In the genomic region with DNA sequence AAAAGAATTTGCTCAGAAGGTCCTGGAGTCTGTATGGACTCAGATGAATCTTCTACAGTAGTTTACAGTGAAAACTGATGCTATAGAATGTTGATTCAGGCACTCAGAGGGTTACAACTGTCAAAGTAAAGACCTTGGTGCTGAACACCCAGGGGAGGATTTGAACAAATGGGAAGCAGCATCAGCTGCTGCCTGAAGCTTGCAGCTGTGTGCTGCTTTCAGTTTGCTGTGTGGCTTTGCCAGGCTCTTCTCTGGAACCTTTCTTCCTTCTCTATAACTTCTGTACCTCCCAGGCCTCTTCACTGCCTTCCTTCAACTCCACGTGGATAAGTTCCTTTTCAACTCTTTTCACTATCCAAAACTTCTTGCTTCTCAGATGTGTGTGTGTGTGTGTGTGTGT, we compare ENCODE assay signal across 24 cellular contexts.
"Had no signal": no experiment of that assay in that cellular context is flagged by ENCODE, and none has a peak within 500 bp of the region (broad histone marks: within the 10 kb centered on the region; RNA-seq: fewer than 3 reads in every experiment).

No MANE protein-coding gene starts in this region.

- H3K36me3 ChIP-seq: breast epithelium, SJSA1 had no signal

- H3K4me1 ChIP-seq: breast epithelium, SJSA1 had no signal

- H3K27ac Mint-ChIP-seq: activated CD8-positive, alpha-beta T cell treated with anti-CD3 and anti-CD28 coated beads, Interleukin-2, amount 10 ng/mL, durations not matched to agents 7 days and 5 days; T-helper 1 cell treated with Interleukin-12 subunit alpha and Interleukin-12 subunit beta and Interleukin-4 antibody, amounts not matched to agents 30 μg/mL and 1 μg/mL, for 36 hours had no signal

- ATAC-seq: activated CD8-positive, alpha-beta T cell treated with anti-CD3 and anti-CD28 coated beads, Interleukin-2, amount 10 ng/mL, durations not matched to agents 7 days and 5 days; Panc1; SK-N-SH treated with all-trans-retinoic acid at 6 μM for 48 hours had no signal

- DNase-seq: activated CD4-positive, alpha-beta T cell treated with anti-CD3 and anti-CD28 coated beads for 48 hours; activated CD4-positive, alpha-beta T cell treated with anti-CD3 and anti-CD28 coated beads, Interleukin-2, amount 50 U/mL, for 4 hours; activated CD4-positive, CD25-positive, alpha-beta regulatory T cell treated with anti-CD3 and anti-CD28 coated beads, Interleukin-2, amount 50 U/mL, for 72 hours; activated CD8-positive, alpha-beta memory T cell treated with anti-CD3 and anti-CD28 coated beads, Interleukin-2, amount 50 U/mL, for 48 hours; activated CD8-positive, alpha-beta T cell treated with anti-CD3 and anti-CD28 coated beads, Interleukin-2, amount 10 ng/mL, durations not matched to agents 7 days and 5 days; activated naive CD4-positive, alpha-beta T cell treated with anti-CD3 and anti-CD28 coated beads, Interleukin-2, amount 50 U/mL, for 16 hours; activated T-cell treated with anti-CD3 and anti-CD28 coated beads, Interleukin-2, amount 50 U/mL, for 1 hour; aorta; caudate nucleus; MM.1S; NCI-H1105; NCI-H146; NCI-H187 treated with DMSO at 0.1 percent for 48 hours; NCI-H2081 treated with DMSO at 0.1 percent for 48 hours; NCI-H345; NCI-H510A; NCI-H526 treated with DMSO at 0.1 percent for 48 hours; Right ventricle myocardium superior had no signal

- H3K9me3 ChIP-seq: breast epithelium, SJSA1 had no signal

- H3K4me3 Mint-ChIP-seq: activated CD8-positive, alpha-beta T cell treated with anti-CD3 and anti-CD28 coated beads, Interleukin-2, amount 10 ng/mL, durations not matched to agents 7 days and 5 days; T-helper 1 cell treated with Interleukin-12 subunit alpha and Interleukin-12 subunit beta and Interleukin-4 antibody, amounts not matched to agents 30 μg/mL and 1 μg/mL, for 36 hours had no signal

- H3K4me3 ChIP-seq: breast epithelium, SJSA1 had no signal

- H3K27ac ChIP-seq: breast epithelium, RWPE1, SJSA1 had no signal

- H3K27me3 ChIP-seq: breast epithelium, SJSA1 had no signal
